8 cellular contexts compared by ENCODE assay signal in the genomic region with DNA sequence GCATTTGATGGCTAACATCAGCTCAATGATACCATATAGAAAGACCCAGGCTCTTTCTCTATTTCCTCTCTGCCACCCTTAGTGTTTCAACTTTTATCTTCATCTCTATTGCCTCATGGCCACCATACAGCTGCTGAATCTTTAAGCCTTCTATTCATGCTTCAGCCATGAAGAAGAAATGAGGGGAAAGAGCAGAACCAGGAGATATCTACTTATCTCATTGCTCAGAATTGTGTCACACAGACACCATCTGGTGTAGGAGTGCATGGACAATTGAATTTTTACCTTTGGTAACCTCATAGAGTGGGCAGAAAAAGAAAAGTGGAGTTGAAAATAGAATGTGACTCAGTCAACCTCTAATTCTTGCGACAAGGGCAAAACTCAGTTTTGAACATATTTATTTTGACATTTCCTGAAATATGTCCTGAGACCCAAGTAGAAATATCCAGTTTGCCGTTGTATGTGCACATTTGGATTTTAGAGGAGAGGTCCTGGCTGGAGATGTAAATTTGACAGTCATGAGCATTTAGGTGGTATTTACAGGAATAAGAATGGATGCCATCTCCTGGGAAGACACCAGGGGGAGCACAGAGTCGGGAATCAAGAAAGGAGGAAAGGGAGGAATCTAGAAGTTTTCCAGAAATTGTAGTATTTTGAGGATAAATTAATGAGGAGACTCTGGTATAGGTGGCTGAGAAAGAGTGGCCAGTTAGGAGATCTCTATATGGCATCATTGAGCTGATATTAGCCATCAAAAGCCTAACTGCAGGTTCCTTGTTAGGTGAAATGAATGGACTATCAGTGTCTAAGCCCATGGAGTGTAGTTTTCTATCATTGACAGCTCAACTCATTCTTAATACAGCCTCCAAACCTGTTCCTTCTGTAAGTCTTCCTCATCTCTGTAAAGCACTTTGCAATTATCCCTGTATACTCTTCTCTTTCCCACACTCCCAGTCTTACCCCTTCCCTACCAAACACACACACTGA. TPM values are rescaled to one million over a fixed set of nuclear protein-coding genes. Genes with fewer than 3 reads are reported as not detected.
DNase-seq lines count a peak whose midpoint lies in the region; ATAC-seq and TF ChIP-seq lines count a peak whose summit lies in the region.

No MANE protein-coding gene starts in this region.

- H3K36me3 Mint-ChIP-seq in chondrocyte (ENCODE audit: low read depth), result no peaks in the 10 kb centered on the region
- H3K36me3 Mint-ChIP-seq in memory B cell, result peaks cover 47% of the 10 kb centered on the region
- no peaks in the 10 kb centered on the region for H3K36me3 Mint-ChIP-seq in activated T-helper 2 cell treated with anti-CD3 and anti-CD28 coated beads, Interferon-gamma antibody, Interleukin-2, Interleukin-4, amounts not matched to agents 10 μg/mL and 5 μg/mL and 100 μg/mL, durations not matched to agents 14 hours and 24 hours and 36 hours (ENCODE audit: low read depth)

- intact Hi-C loops in activated T-helper 2 cell treated with anti-CD3 and anti-CD28 coated beads, Interferon-gamma antibody, Interleukin-2, Interleukin-4, amounts not matched to agents 10 μg/mL and 5 μg/mL and 100 μg/mL, durations not matched to agents 14 hours and 24 hours and 36 hours (cut with micrococcal nuclease), result no loop called here

- H3K27me3 Mint-ChIP-seq in chondrocyte (ENCODE audit: low read depth) (peaks cover 15% of the 10 kb centered on the region), memory B cell (no peaks in the 10 kb centered on the region)
- peaks cover 15% of the 10 kb centered on the region for H3K27me3 Mint-ChIP-seq in activated T-helper 2 cell treated with anti-CD3 and anti-CD28 coated beads, Interferon-gamma antibody, Interleukin-2, Interleukin-4, amounts not matched to agents 10 μg/mL and 5 μg/mL and 100 μg/mL, durations not matched to agents 14 hours and 24 hours and 36 hours (ENCODE audit: low read depth)

- no peak overlapping the region for H3K27ac Mint-ChIP-seq in chondrocyte (ENCODE audit: unreplicated experiment)
- peak overlapping the region; percentile 93 for H3K27ac Mint-ChIP-seq in memory B cell
- H3K27ac Mint-ChIP-seq in activated T-helper 2 cell treated with anti-CD3 and anti-CD28 coated beads, Interferon-gamma antibody, Interleukin-2, Interleukin-4, amounts not matched to agents 10 μg/mL and 5 μg/mL and 100 μg/mL, durations not matched to agents 14 hours and 24 hours and 36 hours, result no peak overlapping the region

- H3K9me3 Mint-ChIP-seq in chondrocyte (ENCODE audit: low read depth) (no peaks in the 10 kb centered on the region), memory B cell (peaks cover 12% of the 10 kb centered on the region)
- H3K9me3 Mint-ChIP-seq in activated T-helper 2 cell treated with anti-CD3 and anti-CD28 coated beads, Interferon-gamma antibody, Interleukin-2, Interleukin-4, amounts not matched to agents 10 μg/mL and 5 μg/mL and 100 μg/mL, durations not matched to agents 14 hours and 24 hours and 36 hours, result no peaks in the 10 kb centered on the region

- H3K4me1 Mint-ChIP-seq in chondrocyte (ENCODE audit: low read depth) (no peaks in the 10 kb centered on the region), memory B cell (peaks cover 56% of the 10 kb centered on the region)
- peaks cover 3% of the 10 kb centered on the region for H3K4me1 Mint-ChIP-seq in activated T-helper 2 cell treated with anti-CD3 and anti-CD28 coated beads, Interferon-gamma antibody, Interleukin-2, Interleukin-4, amounts not matched to agents 10 μg/mL and 5 μg/mL and 100 μg/mL, durations not matched to agents 14 hours and 24 hours and 36 hours (ENCODE audit: low read depth)

- peak; percentile 86 for TF ChIP-seq CTCF in chondrocyte (IDR thresholded peaks at IDR 0.05)

- DNase-seq in DMS 273 (lab: John Stamatoyannopoulos, UW; ENCODE audit: unreplicated experiment), result peak; percentile 67
- DNase-seq in LoVo (ENCODE audit: low spot score), result peak; percentile 43
- no peak for DNase-seq in chondrocyte (ENCODE audit: low spot score)
- DNase-seq in memory B cell (ENCODE audit: low spot score in 2 of 2), result no peak
- DNase-seq in NCI-H2107 (lab: John Stamatoyannopoulos, UW), result no peak
- no peak for DNase-seq in stimulated activated CD4-positive, alpha-beta T cell treated with anti-CD3 and anti-CD28 coated beads, Interleukin-2, amount 100 ng/mL, for 48 hours
- no peak for DNase-seq in activated T-helper 2 cell treated with anti-CD3 and anti-CD28 coated beads, Interferon-gamma antibody, Interleukin-2, Interleukin-4, amounts not matched to agents 10 μg/mL and 5 μg/mL and 100 μg/mL, durations not matched to agents 14 hours and 24 hours and 36 hours (ENCODE audit: low spot score)

- H3K4me3 Mint-ChIP-seq in chondrocyte (ENCODE audit: unreplicated experiment) (no peak overlapping the region), memory B cell (no peak overlapping the region)
- H3K4me3 Mint-ChIP-seq in activated T-helper 2 cell treated with anti-CD3 and anti-CD28 coated beads, Interferon-gamma antibody, Interleukin-2, Interleukin-4, amounts not matched to agents 10 μg/mL and 5 μg/mL and 100 μg/mL, durations not matched to agents 14 hours and 24 hours and 36 hours (ENCODE audit: low read depth), result no peak overlapping the region

- ATAC-seq in memory B cell (ENCODE audit: low read depth), result no peak
- ATAC-seq in GM21367 (IDR thresholded peaks at IDR 0.05; ENCODE audit: unreplicated experiment), result no peak

RNA-seq across cellular contexts. Expression of gene GAPT, which starts 7.0 kb away (rescaled TPM):
- total RNA-seq in chondrocyte, result not detected in 3 replicates
- not detected in 2 replicates for total RNA-seq in activated T-helper 2 cell treated with anti-CD3 and anti-CD28 coated beads, Interferon-gamma antibody, Interleukin-2, Interleukin-4, amounts not matched to agents 10 μg/mL and 5 μg/mL and 100 μg/mL, durations not matched to agents 14 hours and 24 hours and 36 hours

RNA-seq across cellular contexts. Expression of gene PLK2, which starts 38.4 kb away (rescaled TPM):
- 40.0 to 48.4 TPM (median 46.8 TPM) in 3 replicates for total RNA-seq in chondrocyte
- 18.2 and 20.1 TPM in 2 replicates for total RNA-seq in activated T-helper 2 cell treated with anti-CD3 and anti-CD28 coated beads, Interferon-gamma antibody, Interleukin-2, Interleukin-4, amounts not matched to agents 10 μg/mL and 5 μg/mL and 100 μg/mL, durations not matched to agents 14 hours and 24 hours and 36 hours

Comparison
In these comparisons a context has a peak if more than half of its experiments do, and no peak if none do; other contexts are left out.
1. DNase-seq: peak in DMS 273 (single experiment) and LoVo (single experiment); none in chondrocyte (single experiment), memory B cell (0 of 2), NCI-H2107 (single experiment), stimulated activated CD4-positive, alpha-beta T cell treated with anti-CD3 and anti-CD28 coated beads, Interleukin-2, amount 100 ng/mL, for 48 hours (0 of 2) and activated T-helper 2 cell treated with anti-CD3 and anti-CD28 coated beads, Interferon-gamma antibody, Interleukin-2, Interleukin-4, amounts not matched to agents 10 μg/mL and 5 μg/mL and 100 μg/mL, durations not matched to agents 14 hours and 24 hours and 36 hours (single experiment).